Comparison of ENCODE assay signal across 2 cellular contexts in genomic region chr1:180353930-180354329, GRCh38.
TF ChIP-seq lines count a peak whose summit lies in the region.

No MANE protein-coding gene starts in this region.

TF ChIP-seq in GM23338, 12 proteins besides CTCF, POLR2A, EP300 and RAD21 (continued from another document):
- TF ChIP-seq, protein P1, sequence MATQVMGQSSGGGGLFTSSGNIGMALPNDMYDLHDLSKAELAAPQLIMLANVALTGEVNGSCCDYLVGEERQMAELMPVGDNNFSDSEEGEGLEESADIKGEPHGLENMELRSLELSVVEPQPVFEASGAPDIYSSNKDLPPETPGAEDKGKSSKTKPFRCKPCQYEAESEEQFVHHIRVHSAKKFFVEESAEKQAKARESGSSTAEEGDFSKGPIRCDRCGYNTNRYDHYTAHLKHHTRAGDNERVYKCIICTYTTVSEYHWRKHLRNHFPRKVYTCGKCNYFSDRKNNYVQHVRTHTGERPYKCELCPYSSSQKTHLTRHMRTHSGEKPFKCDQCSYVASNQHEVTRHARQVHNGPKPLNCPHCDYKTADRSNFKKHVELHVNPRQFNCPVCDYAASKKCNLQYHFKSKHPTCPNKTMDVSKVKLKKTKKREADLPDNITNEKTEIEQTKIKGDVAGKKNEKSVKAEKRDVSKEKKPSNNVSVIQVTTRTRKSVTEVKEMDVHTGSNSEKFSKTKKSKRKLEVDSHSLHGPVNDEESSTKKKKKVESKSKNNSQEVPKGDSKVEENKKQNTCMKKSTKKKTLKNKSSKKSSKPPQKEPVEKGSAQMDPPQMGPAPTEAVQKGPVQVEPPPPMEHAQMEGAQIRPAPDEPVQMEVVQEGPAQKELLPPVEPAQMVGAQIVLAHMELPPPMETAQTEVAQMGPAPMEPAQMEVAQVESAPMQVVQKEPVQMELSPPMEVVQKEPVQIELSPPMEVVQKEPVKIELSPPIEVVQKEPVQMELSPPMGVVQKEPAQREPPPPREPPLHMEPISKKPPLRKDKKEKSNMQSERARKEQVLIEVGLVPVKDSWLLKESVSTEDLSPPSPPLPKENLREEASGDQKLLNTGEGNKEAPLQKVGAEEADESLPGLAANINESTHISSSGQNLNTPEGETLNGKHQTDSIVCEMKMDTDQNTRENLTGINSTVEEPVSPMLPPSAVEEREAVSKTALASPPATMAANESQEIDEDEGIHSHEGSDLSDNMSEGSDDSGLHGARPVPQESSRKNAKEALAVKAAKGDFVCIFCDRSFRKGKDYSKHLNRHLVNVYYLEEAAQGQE (IDR thresholded peaks at IDR 0.05; ENCODE audit: unreplicated experiment), result no peak
- TF ChIP-seq ETS1 (IDR thresholded peaks at IDR 0.05) (no peak), ZNF114 (CRISPR knock-in tag; IDR thresholded peaks at IDR 0.05) (no peak), ZNF331 (CRISPR knock-in tag; IDR thresholded peaks at IDR 0.05; ENCODE audit: low read depth) (no peak), EZH2phosphoT487 (IDR thresholded peaks at IDR 0.05; ENCODE audit: unreplicated experiment) (no peak), NANOG (IDR thresholded peaks at IDR 0.05; ENCODE audit: borderline replicate concordance) (no peak; the same call in 1 of the 2 replicates), STAT1 (IDR thresholded peaks at IDR 0.05; ENCODE audit: unreplicated experiment) (no peak), POLR2AphosphoS5 (IDR thresholded peaks at IDR 0.05; ENCODE audit: low read depth) (no peak), JUNB (IDR thresholded peaks at IDR 0.05; ENCODE audit: unreplicated experiment) (no peak), EZH2 (IDR thresholded peaks at IDR 0.05; ENCODE audit: low read depth, unreplicated experiment) (no peak)
- TF ChIP-seq, protein P2, sequence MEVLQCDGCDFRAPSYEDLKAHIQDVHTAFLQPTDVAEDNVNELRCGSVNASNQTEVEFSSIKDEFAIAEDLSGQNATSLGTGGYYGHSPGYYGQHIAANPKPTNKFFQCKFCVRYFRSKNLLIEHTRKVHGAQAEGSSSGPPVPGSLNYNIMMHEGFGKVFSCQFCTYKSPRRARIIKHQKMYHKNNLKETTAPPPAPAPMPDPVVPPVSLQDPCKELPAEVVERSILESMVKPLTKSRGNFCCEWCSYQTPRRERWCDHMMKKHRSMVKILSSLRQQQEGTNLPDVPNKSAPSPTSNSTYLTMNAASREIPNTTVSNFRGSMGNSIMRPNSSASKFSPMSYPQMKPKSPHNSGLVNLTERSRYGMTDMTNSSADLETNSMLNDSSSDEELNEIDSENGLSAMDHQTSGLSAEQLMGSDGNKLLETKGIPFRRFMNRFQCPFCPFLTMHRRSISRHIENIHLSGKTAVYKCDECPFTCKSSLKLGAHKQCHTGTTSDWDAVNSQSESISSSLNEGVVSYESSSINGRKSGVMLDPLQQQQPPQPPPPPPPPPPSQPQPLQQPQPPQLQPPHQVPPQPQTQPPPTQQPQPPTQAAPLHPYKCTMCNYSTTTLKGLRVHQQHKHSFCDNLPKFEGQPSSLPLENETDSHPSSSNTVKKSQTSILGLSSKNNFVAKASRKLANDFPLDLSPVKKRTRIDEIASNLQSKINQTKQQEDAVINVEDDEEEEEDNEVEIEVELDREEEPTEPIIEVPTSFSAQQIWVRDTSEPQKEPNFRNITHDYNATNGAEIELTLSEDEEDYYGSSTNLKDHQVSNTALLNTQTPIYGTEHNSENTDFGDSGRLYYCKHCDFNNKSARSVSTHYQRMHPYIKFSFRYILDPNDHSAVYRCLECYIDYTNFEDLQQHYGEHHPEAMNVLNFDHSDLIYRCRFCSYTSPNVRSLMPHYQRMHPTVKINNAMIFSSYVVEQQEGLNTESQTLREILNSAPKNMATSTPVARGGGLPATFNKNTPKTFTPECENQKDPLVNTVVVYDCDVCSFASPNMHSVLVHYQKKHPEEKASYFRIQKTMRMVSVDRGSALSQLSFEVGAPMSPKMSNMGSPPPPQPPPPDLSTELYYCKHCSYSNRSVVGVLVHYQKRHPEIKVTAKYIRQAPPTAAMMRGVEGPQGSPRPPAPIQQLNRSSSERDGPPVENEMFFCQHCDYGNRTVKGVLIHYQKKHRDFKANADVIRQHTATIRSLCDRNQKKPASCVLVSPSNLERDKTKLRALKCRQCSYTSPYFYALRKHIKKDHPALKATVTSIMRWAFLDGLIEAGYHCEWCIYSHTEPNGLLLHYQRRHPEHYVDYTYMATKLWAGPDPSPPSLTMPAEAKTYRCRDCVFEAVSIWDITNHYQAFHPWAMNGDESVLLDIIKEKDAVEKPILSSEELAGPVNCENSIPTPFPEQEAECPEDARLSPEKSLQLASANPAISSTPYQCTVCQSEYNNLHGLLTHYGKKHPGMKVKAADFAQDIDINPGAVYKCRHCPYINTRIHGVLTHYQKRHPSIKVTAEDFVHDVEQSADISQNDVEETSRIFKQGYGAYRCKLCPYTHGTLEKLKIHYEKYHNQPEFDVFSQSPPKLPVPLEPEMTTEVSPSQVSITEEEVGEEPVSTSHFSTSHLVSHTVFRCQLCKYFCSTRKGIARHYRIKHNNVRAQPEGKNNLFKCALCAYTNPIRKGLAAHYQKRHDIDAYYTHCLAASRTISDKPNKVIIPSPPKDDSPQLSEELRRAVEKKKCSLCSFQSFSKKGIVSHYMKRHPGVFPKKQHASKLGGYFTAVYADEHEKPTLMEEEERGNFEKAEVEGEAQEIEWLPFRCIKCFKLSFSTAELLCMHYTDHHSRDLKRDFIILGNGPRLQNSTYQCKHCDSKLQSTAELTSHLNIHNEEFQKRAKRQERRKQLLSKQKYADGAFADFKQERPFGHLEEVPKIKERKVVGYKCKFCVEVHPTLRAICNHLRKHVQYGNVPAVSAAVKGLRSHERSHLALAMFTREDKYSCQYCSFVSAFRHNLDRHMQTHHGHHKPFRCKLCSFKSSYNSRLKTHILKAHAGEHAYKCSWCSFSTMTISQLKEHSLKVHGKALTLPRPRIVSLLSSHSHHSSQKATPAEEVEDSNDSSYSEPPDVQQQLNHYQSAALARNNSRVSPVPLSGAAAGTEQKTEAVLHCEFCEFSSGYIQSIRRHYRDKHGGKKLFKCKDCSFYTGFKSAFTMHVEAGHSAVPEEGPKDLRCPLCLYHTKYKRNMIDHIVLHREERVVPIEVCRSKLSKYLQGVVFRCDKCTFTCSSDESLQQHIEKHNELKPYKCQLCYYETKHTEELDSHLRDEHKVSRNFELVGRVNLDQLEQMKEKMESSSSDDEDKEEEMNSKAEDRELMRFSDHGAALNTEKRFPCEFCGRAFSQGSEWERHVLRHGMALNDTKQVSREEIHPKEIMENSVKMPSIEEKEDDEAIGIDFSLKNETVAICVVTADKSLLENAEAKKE (CRISPR knock-in tag; IDR thresholded peaks at IDR 0.05), result no peak
TF ChIP-seq in GM23338: peak in this region for 0.

TF ChIP-seq in K562, 482 proteins besides CTCF, POLR2A, EP300 and RAD21 (continued from another document):
- no peak for TF ChIP-seq MTA2 (IDR thresholded peaks at IDR 0.05; ENCODE audit: low read depth)
